Comparison of ENCODE assay signal across 8 cellular contexts in the genomic region with DNA sequence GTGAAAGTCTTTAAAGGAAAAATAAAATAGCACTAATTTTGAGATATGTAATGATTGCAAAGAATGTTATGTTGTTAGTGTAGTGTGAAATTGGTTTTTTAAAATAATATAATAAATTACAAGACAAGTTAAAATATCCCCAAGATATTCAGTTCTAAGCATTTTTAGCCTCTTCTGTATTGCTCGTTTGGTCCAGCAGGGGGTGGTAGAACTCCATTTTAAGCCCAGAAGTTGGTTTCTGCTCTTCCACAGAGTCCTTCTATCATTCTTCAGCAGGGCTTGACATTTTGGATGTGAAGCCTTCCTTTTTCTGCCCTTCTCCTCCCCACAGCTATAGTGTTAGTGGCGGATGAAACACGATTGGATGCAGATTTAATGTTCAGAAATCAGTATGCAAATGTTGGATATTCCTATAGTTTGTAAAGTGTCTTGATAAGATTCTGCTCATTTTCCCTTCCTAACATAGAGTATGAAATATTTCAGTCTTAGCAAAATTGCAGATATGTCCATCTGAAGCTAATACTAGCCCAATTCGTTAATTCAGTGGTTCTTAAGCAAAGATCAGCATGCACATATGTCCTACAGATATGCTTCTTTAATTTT.
DNase-seq lines count a peak whose midpoint lies in the region; ATAC-seq, FAIRE-seq and TF ChIP-seq lines count a peak whose summit lies in the region.

No MANE protein-coding gene starts in this region.

- ATAC-seq in HG02870 (IDR thresholded peaks at IDR 0.05; ENCODE audit: unreplicated experiment) (no peak), HG02981 (IDR thresholded peaks at IDR 0.05; ENCODE audit: unreplicated experiment) (no peak)

- peaks cover 37% of the 10 kb centered on the region for H3K27me3 Mint-ChIP-seq in nephron progenitor cell (ENCODE audit: low read depth, poor library complexity)

- H3K4me3 Mint-ChIP-seq in nephron progenitor cell = peak overlapping the region; percentile 1

- FAIRE-seq in GM19239 (lab: Jason Lieb, UNC) = peak; percentile 88

- DNase-seq in Ammon's horn (ENCODE audit: low spot score) (peak; percentile 83), GM19239 (ENCODE audit: insufficient read length, low spot score) (peak; percentile 34), NCI-H1694 (lab: John Stamatoyannopoulos, UW) (peak; percentile 47), fibroblast of mammary gland (ENCODE audit: low read depth) (peak; percentile 59), nephron progenitor cell (peak; percentile 56)

- no peaks in the 10 kb centered on the region for H3K36me3 Mint-ChIP-seq in nephron progenitor cell (ENCODE audit: low read depth)

- TF ChIP-seq CTCF in WI38 (IDR thresholded peaks at IDR 0.05; ENCODE audit: low read depth, low read length) (peak; percentile 90), fibroblast of mammary gland (conservative IDR thresholded peaks at IDR 0.05; ENCODE audit: control insufficient read depth, insufficient read depth, low read depth, low read length) (peak; percentile 88), nephron progenitor cell (IDR thresholded peaks at IDR 0.05) (peak; percentile 89)

- no peak overlapping the region for H3K27ac Mint-ChIP-seq in nephron progenitor cell

- H3K4me1 Mint-ChIP-seq in nephron progenitor cell = peaks cover 6% of the 10 kb centered on the region

- H3K4me3 ChIP-seq in WI38 (ENCODE audit: low read depth, low read length) (no peak overlapping the region), fibroblast of mammary gland (ENCODE audit: control insufficient read depth, low read depth, low read length) (no peak overlapping the region)

- H3K9me3 Mint-ChIP-seq in nephron progenitor cell = no peaks in the 10 kb centered on the region
